9 cellular contexts compared by ENCODE assay signal in genomic region chr1:44318097-44319088, GRCh38. TPM values are rescaled to one million over a fixed set of nuclear protein-coding genes. Genes with fewer than 3 reads are reported as not detected.
DNase-seq lines count a peak whose midpoint lies in the region; ATAC-seq and TF ChIP-seq lines count a peak whose summit lies in the region.
"Had no signal": no experiment of that assay in that cellular context is flagged by ENCODE, and none has a peak within 500 bp of the region (broad histone marks: within the 10 kb centered on the region; RNA-seq: fewer than 3 reads in every experiment).

No MANE protein-coding gene starts in this region.

- peaks cover 22% of the 10 kb centered on the region for H3K36me3 Mint-ChIP-seq in activated naive CD4-positive, alpha-beta T cell treated with anti-CD3 and anti-CD28 coated beads for 36 hours (ENCODE audit: low read depth)

- H3K27me3 ChIP-seq in KMS-11 (ENCODE audit: insufficient read depth, low read depth) (no peaks in the 10 kb centered on the region), SJCRH30 (no peaks in the 10 kb centered on the region)

- no peak overlapping the region for H3K27ac ChIP-seq in KMS-11
- no peak overlapping the region for H3K27ac ChIP-seq in SJCRH30

- H4K20me1 ChIP-seq in KMS-11 (ENCODE audit: insufficient read depth), result no peaks in the 10 kb centered on the region

- H3K4me1 ChIP-seq in KMS-11 (ENCODE audit: low read depth, poor library complexity, severe bottlenecking) (peaks cover 11% of the 10 kb centered on the region), SJCRH30 (no peaks in the 10 kb centered on the region)

- peak; percentile 59 for DNase-seq in Daoy (ENCODE audit: low read depth)
- peak; percentile 52 to 73 for DNase-seq in SJCRH30
- DNase-seq in activated naive CD4-positive, alpha-beta T cell treated with anti-CD3 and anti-CD28 coated beads for 36 hours, result peak; percentile 75
- peak; percentile 93 for DNase-seq in iPS-NIHi7 (ENCODE audit: extremely low spot score)
- peak; percentile 18 to 22 for DNase-seq in stimulated activated CD4-positive, alpha-beta T cell treated with anti-CD3 and anti-CD28 coated beads, Interleukin-4, amount 100 ng/mL, for 4 hours
- DNase-seq in DMS79 treated with DMSO at 0.1 percent for 48 hours (lab: John Stamatoyannopoulos, UW), result no peak

- TF ChIP-seq CTCF in KMS-11 (conservative IDR thresholded peaks at IDR 0.05; ENCODE audit: low read depth, low read length), result peak; percentile 93

- H3K4me3 Mint-ChIP-seq in activated naive CD4-positive, alpha-beta T cell treated with anti-CD3 and anti-CD28 coated beads for 36 hours, result no peak overlapping the region
- H3K4me3 Mint-ChIP-seq: activated naive CD4-positive, alpha-beta T cell treated with anti-CD3 and anti-CD28 coated beads, Interleukin-2, amount 50 U/mL, for 24 hours had no signal

- no peaks in the 10 kb centered on the region for H3K79me2 ChIP-seq in KMS-11 (ENCODE audit: insufficient read depth, low read depth)

- intact Hi-C loops in activated naive CD4-positive, alpha-beta T cell treated with anti-CD3 and anti-CD28 coated beads for 36 hours (cut with micrococcal nuclease), result loop anchor here (1.0 to 5.0 kb wide), 3 partner anchors 12 to 101 kb away; no protein-coding TSS in a partner anchor

- peaks cover 11% of the 10 kb centered on the region for H3K4me1 Mint-ChIP-seq in activated naive CD4-positive, alpha-beta T cell treated with anti-CD3 and anti-CD28 coated beads for 36 hours (ENCODE audit: low read depth)

- H3K9me3 Mint-ChIP-seq in activated naive CD4-positive, alpha-beta T cell treated with anti-CD3 and anti-CD28 coated beads for 36 hours, result no peaks in the 10 kb centered on the region
- H3K9me3 Mint-ChIP-seq: activated naive CD4-positive, alpha-beta T cell treated with anti-CD3 and anti-CD28 coated beads, Interleukin-2, amount 50 U/mL, for 24 hours had no signal

- no peak overlapping the region for H3K9ac ChIP-seq in KMS-11

- no peak overlapping the region for H3K4me3 ChIP-seq in KMS-11 (IDR thresholded peaks at IDR 0.05; ENCODE audit: insufficient read depth, low read depth, low read length)
- no peak overlapping the region for H3K4me3 ChIP-seq in SJCRH30

- CTCF ChIA-PET in activated naive CD4-positive, alpha-beta T cell treated with anti-CD3 and anti-CD28 coated beads for 36 hours (lab: Charles Lee), result interaction anchor here (0.7 to 1.6 kb wide), 4 partner anchors 9 to 101 kb away, joined by 4 to 25 read pairs (median 6); no protein-coding TSS in a partner anchor

- H3K36me3 ChIP-seq in KMS-11 (ENCODE audit: insufficient read depth), result no peaks in the 10 kb centered on the region
- H3K36me3 ChIP-seq in SJCRH30, result peaks cover 21% of the 10 kb centered on the region

- no peaks in the 10 kb centered on the region for H3K27me3 Mint-ChIP-seq in activated naive CD4-positive, alpha-beta T cell treated with anti-CD3 and anti-CD28 coated beads for 36 hours (ENCODE audit: low read depth)
- H3K27me3 Mint-ChIP-seq: activated naive CD4-positive, alpha-beta T cell treated with anti-CD3 and anti-CD28 coated beads, Interleukin-2, amount 50 U/mL, for 24 hours had no signal

- no peak overlapping the region for H3K4me2 ChIP-seq in KMS-11

- H3K27ac Mint-ChIP-seq in activated naive CD4-positive, alpha-beta T cell treated with anti-CD3 and anti-CD28 coated beads for 36 hours, result peak overlapping the region; percentile 34
- H3K27ac Mint-ChIP-seq: activated naive CD4-positive, alpha-beta T cell treated with anti-CD3 and anti-CD28 coated beads, Interleukin-2, amount 50 U/mL, for 24 hours had no signal

- H2AFZ ChIP-seq in KMS-11 (ENCODE audit: low read depth), result no peak overlapping the region

- H3K9me3 ChIP-seq in SJCRH30 (replicated peaks), result no peaks in the 10 kb centered on the region

- ATAC-seq in HG03439 (IDR thresholded peaks at IDR 0.05; ENCODE audit: unreplicated experiment), result no peak

RNA-seq across cellular contexts. Expression of gene ERI3, which starts 36.7 kb away (rescaled TPM):
- 93.3 and 101 TPM in 2 replicates for total RNA-seq in Daoy (2014; rRNA removed; shearing (Covaris generic))
- 64.8 TPM in 2 replicates for total RNA-seq in SJCRH30 (2014; rRNA removed; shearing (Covaris generic))
- 10 to 100 TPM; 42.4 to 43.0 TPM for total RNA-seq in activated naive CD4-positive, alpha-beta T cell treated with anti-CD3 and anti-CD28 coated beads for 36 hours
